ENCODE assay signal across 8 cellular contexts in genomic region chr17:81094744-81095607, GRCh38.
A peak's percentile ranks its signal among the peaks of the same experiment; 100 is the strongest.
DNase-seq lines count a peak whose midpoint lies in the region; ATAC-seq and TF ChIP-seq lines count a peak whose summit lies in the region.

No MANE protein-coding gene starts in this region.

- H3K4me3 ChIP-seq in CD4-positive, CD25-positive, alpha-beta regulatory T cell (ENCODE audit: low read depth, low read length), result no peak overlapping the region
- H3K4me3 ChIP-seq in MG63, result no peak overlapping the region
- H3K4me3 ChIP-seq in tibial artery, result peak overlapping the region in 1 of 2 donors; percentile 8

- no peaks in the 10 kb centered on the region for H3K36me3 Mint-ChIP-seq in CD4-positive, CD25-positive, alpha-beta regulatory T cell
- H3K36me3 Mint-ChIP-seq in activated naive CD4-positive, alpha-beta T cell treated with anti-CD3 and anti-CD28 coated beads, Interleukin-2, amount 50 U/mL, for 72 hours, result no peaks in the 10 kb centered on the region
- no peaks in the 10 kb centered on the region for H3K36me3 Mint-ChIP-seq in glutamatergic neuron (ENCODE audit: unreplicated experiment)

- DNase-seq in CD4-positive, CD25-positive, alpha-beta regulatory T cell, result peak; percentile 48 to 85 (median 52)
- DNase-seq in MG63, result peak; percentile 83
- DNase-seq in SK-MEL-5 (ENCODE audit: low read depth, low spot score), result peak; percentile 99
- DNase-seq in activated naive CD4-positive, alpha-beta T cell treated with anti-CD3 and anti-CD28 coated beads, Interleukin-2, amount 50 U/mL, for 72 hours (ENCODE audit: low spot score in 2 of 2), result peak; percentile 87 to 91
- DNase-seq in glutamatergic neuron, result peak; percentile 85
- DNase-seq in posterior vena cava (ENCODE audit: low spot score), result peak; percentile 93
- DNase-seq in tibial artery, result peak; percentile 84 to 90

- intact Hi-C loops in posterior vena cava (cut with DNase I) (loop anchor here (5.0 to 10.0 kb wide), 2 partner anchors 50 to 73 kb away; no protein-coding TSS in a partner anchor), tibial artery (cut with DNase I; ENCODE audit: low total_unique reads) (loop anchor here (5.0 kb wide), 1 partner anchor 58 kb away; the partner anchor contains the start of gene BAIAP2)

- ATAC-seq in CD4-positive, CD25-positive, alpha-beta regulatory T cell (ENCODE audit: low read depth in 2 of 2), result peak; percentile 95
- ATAC-seq in activated naive CD4-positive, alpha-beta T cell treated with anti-CD3 and anti-CD28 coated beads, Interleukin-2, amount 50 U/mL, for 72 hours, result peak; percentile 94
- ATAC-seq in HG03378 (IDR thresholded peaks at IDR 0.05; ENCODE audit: unreplicated experiment), result no peak

- H3K27ac ChIP-seq in CD4-positive, CD25-positive, alpha-beta regulatory T cell (ENCODE audit: insufficient read depth, low read length, poor library complexity, severe bottlenecking), result peak overlapping the region; percentile 69
- peak overlapping the region; percentile 22 to 46 for H3K27ac ChIP-seq in tibial artery

- in situ Hi-C loops in SK-MEL-5 (cut with HindIII; ENCODE audit: low pct_unique_long_range_greater_than_20kb, low sequenced_read_pairs), result no loop called here

- H3K27ac Mint-ChIP-seq in CD4-positive, CD25-positive, alpha-beta regulatory T cell, result peak overlapping the region in 2 of 3 donors; percentile 18 to 85
- H3K27ac Mint-ChIP-seq in activated naive CD4-positive, alpha-beta T cell treated with anti-CD3 and anti-CD28 coated beads, Interleukin-2, amount 50 U/mL, for 72 hours, result peak overlapping the region; percentile 4 to 92
- peak overlapping the region; percentile 98 for H3K27ac Mint-ChIP-seq in glutamatergic neuron (ENCODE audit: unreplicated experiment)

- H3K36me3 ChIP-seq in CD4-positive, CD25-positive, alpha-beta regulatory T cell (ENCODE audit: control insufficient read depth, insufficient read depth, low read length), result no peaks in the 10 kb centered on the region
- H3K36me3 ChIP-seq in MG63, result peaks cover 8% of the 10 kb centered on the region
- H3K36me3 ChIP-seq in tibial artery, result peaks cover 0 to 3% (median 0%) of the 10 kb centered on the region in 3 donors

- peaks cover 34% of the 10 kb centered on the region for H3K4me1 ChIP-seq in CD4-positive, CD25-positive, alpha-beta regulatory T cell (ENCODE audit: control insufficient read depth, insufficient read depth, low read length, poor library complexity, severe bottlenecking)
- peaks cover 0 to 36% (median 29%) of the 10 kb centered on the region in 4 donors for H3K4me1 ChIP-seq in tibial artery

- no peaks in the 10 kb centered on the region for H3K27me3 ChIP-seq in CD4-positive, CD25-positive, alpha-beta regulatory T cell (ENCODE audit: control insufficient read depth, insufficient read depth, low read length)
- no peaks in the 10 kb centered on the region for H3K27me3 ChIP-seq in MG63
- peaks cover 0 to 1% of the 10 kb centered on the region in 2 donors for H3K27me3 ChIP-seq in tibial artery

- peaks cover 0 to 50% (median 11%) of the 10 kb centered on the region in 4 donors for H3K4me1 Mint-ChIP-seq in CD4-positive, CD25-positive, alpha-beta regulatory T cell
- peaks cover 44% of the 10 kb centered on the region for H3K4me1 Mint-ChIP-seq in glutamatergic neuron (ENCODE audit: low read depth, unreplicated experiment)

- H3K9me3 Mint-ChIP-seq in CD4-positive, CD25-positive, alpha-beta regulatory T cell, result no peaks in the 10 kb centered on the region
- no peaks in the 10 kb centered on the region for H3K9me3 Mint-ChIP-seq in activated naive CD4-positive, alpha-beta T cell treated with anti-CD3 and anti-CD28 coated beads, Interleukin-2, amount 50 U/mL, for 72 hours
- peaks cover 25% of the 10 kb centered on the region for H3K9me3 Mint-ChIP-seq in glutamatergic neuron (ENCODE audit: unreplicated experiment)

- no peaks in the 10 kb centered on the region for H3K27me3 Mint-ChIP-seq in CD4-positive, CD25-positive, alpha-beta regulatory T cell
- H3K27me3 Mint-ChIP-seq in glutamatergic neuron (ENCODE audit: unreplicated experiment), result peaks cover 22% of the 10 kb centered on the region

- peak overlapping the region in 2 of 4 donors; percentile 69 to 78 for H3K4me3 Mint-ChIP-seq in CD4-positive, CD25-positive, alpha-beta regulatory T cell
- peak overlapping the region; percentile 88 for H3K4me3 Mint-ChIP-seq in glutamatergic neuron (ENCODE audit: unreplicated experiment)

- TF ChIP-seq CTCF in glutamatergic neuron (IDR thresholded peaks at IDR 0.05; ENCODE audit: partially characterized antibody, unreplicated experiment) (no peak), tibial artery (IDR thresholded peaks at IDR 0.05) (no peak)

- no peaks in the 10 kb centered on the region for H3K9me3 ChIP-seq in CD4-positive, CD25-positive, alpha-beta regulatory T cell (ENCODE audit: control insufficient read depth in 2 of 2, low read length in 2 of 2)
- no peaks in the 10 kb centered on the region for H3K9me3 ChIP-seq in MG63
- no peaks in the 10 kb centered on the region for H3K9me3 ChIP-seq in tibial artery

Comparison
In these comparisons a context has a peak if more than half of its experiments do, and no peak if none do; other contexts are left out.
1. H3K27ac Mint-ChIP-seq: peak in every context shown above with its lines; median percentile 98 in glutamatergic neuron; 52 in CD4-positive, CD25-positive, alpha-beta regulatory T cell; 48 in activated naive CD4-positive, alpha-beta T cell treated with anti-CD3 and anti-CD28 coated beads, Interleukin-2, amount 50 U/mL, for 72 hours.